ENCODE assay signal across 23 cellular contexts in genomic region chr10:34651381-34651780, GRCh38.
"Had no signal": no experiment of that assay in that cellular context is flagged by ENCODE, and none has a peak within 500 bp of the region (broad histone marks: within the 10 kb centered on the region; RNA-seq: fewer than 3 reads in every experiment).

No MANE protein-coding gene starts in this region.

- H3K9me3 Mint-ChIP-seq: activated naive CD4-positive, alpha-beta T cell treated with anti-CD3 and anti-CD28 coated beads for 36 hours; activated T-helper 17 cell treated with anti-CD3 and anti-CD28 coated beads, Interleukin-2, amount 50 U/mL, for 72 hours; dendritic cell treated with granulocyte-macrophage colony-stimulating factor and Interleukin-4, amounts not matched to agents 40 ng/mL and 50 ng/mL, for 4 days; memory B cell; naive B cell had no signal

- H3K9me3 ChIP-seq: adrenal gland, body of pancreas, psoas muscle, stomach, thoracic aorta had no signal

- H3K27ac ChIP-seq: adrenal gland, body of pancreas, psoas muscle, stomach, thoracic aorta had no signal

- H3K4me3 ChIP-seq: adrenal gland, body of pancreas, psoas muscle, stomach, thoracic aorta had no signal

- H3K4me3 Mint-ChIP-seq: activated naive CD4-positive, alpha-beta T cell treated with anti-CD3 and anti-CD28 coated beads for 36 hours; activated T-helper 17 cell treated with anti-CD3 and anti-CD28 coated beads, Interleukin-2, amount 50 U/mL, for 72 hours; dendritic cell treated with granulocyte-macrophage colony-stimulating factor and Interleukin-4, amounts not matched to agents 40 ng/mL and 50 ng/mL, for 4 days; memory B cell; naive B cell; T-helper 17 cell had no signal

- H3K27ac Mint-ChIP-seq: activated naive CD4-positive, alpha-beta T cell treated with anti-CD3 and anti-CD28 coated beads for 36 hours; activated T-helper 17 cell treated with anti-CD3 and anti-CD28 coated beads, Interleukin-2, amount 50 U/mL, for 72 hours; dendritic cell treated with granulocyte-macrophage colony-stimulating factor and Interleukin-4, amounts not matched to agents 40 ng/mL and 50 ng/mL, for 4 days; memory B cell; naive B cell; T-helper 17 cell had no signal

- H3K4me1 Mint-ChIP-seq: activated T-helper 17 cell treated with anti-CD3 and anti-CD28 coated beads, Interleukin-2, amount 50 U/mL, for 72 hours; memory B cell; naive B cell had no signal

- FAIRE-seq: islet of Langerhans, TTC549, urothelium cell line had no signal

- H3K36me3 Mint-ChIP-seq: memory B cell, naive B cell had no signal

- H3K27me3 ChIP-seq: adrenal gland, body of pancreas, stomach had no signal

- DNase-seq: activated CD4-positive, alpha-beta T cell treated with anti-CD3 and anti-CD28 coated beads, Interleukin-2, amount 50 U/mL, for 1 hour; activated CD4-positive, CD25-positive, alpha-beta regulatory T cell; activated naive CD4-positive, alpha-beta T cell treated with anti-CD3 and anti-CD28 coated beads for 36 hours; activated T-cell treated with anti-CD3 and anti-CD28 coated beads for 4 hours; adrenal gland; body of pancreas; glutamatergic neuron; naive B cell; nucleus accumbens; psoas muscle; stimulated activated CD4-positive, alpha-beta T cell treated with anti-CD3 and anti-CD28 coated beads, Interleukin-15, amount 100 ng/mL, for 24 hours; stimulated activated CD4-positive, alpha-beta T cell treated with anti-CD3 and anti-CD28 coated beads, Interleukin-4, amount 100 ng/mL, for 24 hours; stomach; T-helper 17 cell had no signal

- ATAC-seq: activated T-helper 17 cell treated with anti-CD3 and anti-CD28 coated beads, Interleukin-2, amount 50 U/mL, for 72 hours; body of pancreas; esophagus mucosa; left lobe of liver; T-helper 17 cell had no signal

- H3K36me3 ChIP-seq: adrenal gland, stomach, thoracic aorta had no signal
